Comparison of ENCODE assay signal across 8 cellular contexts in genomic region chr11:64868904-64869570, GRCh38. TPM values are rescaled to one million over a fixed set of nuclear protein-coding genes. Genes with fewer than 3 reads are reported as not detected.
DNase-seq lines count a peak whose midpoint lies in the region; ATAC-seq and TF ChIP-seq lines count a peak whose summit lies in the region.

No MANE protein-coding gene starts in this region.

- BruUV-seq in Panc1 (replicated peaks; lab: Mats Ljungman, UMichigan), result no TSS peak

- peaks cover 30% of the 10 kb centered on the region for H3K79me2 ChIP-seq in DND-41 (ENCODE audit: insufficient read depth, low read length)

- H3K27ac Mint-ChIP-seq in natural killer cell treated with Interleukin-12 subunit alpha and Interleukin-12 subunit beta and Interleukin-15 and Interleukin-18, amount 100 ng/mL, for 72 hours, result peak overlapping the region; percentile 91 to 94

- H4K20me1 ChIP-seq in DND-41 (ENCODE audit: insufficient read depth, low read length), result peaks cover 17% of the 10 kb centered on the region

- H3K27me3 Mint-ChIP-seq in natural killer cell treated with Interleukin-12 subunit alpha and Interleukin-12 subunit beta and Interleukin-15 and Interleukin-18, amount 100 ng/mL, for 72 hours, result no peaks in the 10 kb centered on the region

- CTCF ChIA-PET in Panc1 (lab: Charles Lee), result interaction anchor here (0.5 to 1.1 kb wide), 8 partner anchors 8 to 406 kb away, joined by 3 to 12 read pairs (median 4); no protein-coding TSS in a partner anchor

- peaks cover 5% of the 10 kb centered on the region for H3K9me3 Mint-ChIP-seq in natural killer cell treated with Interleukin-12 subunit alpha and Interleukin-12 subunit beta and Interleukin-15 and Interleukin-18, amount 100 ng/mL, for 72 hours

- intact Hi-C loops in Panc1 (cut with micrococcal nuclease; ENCODE audit: unreplicated experiment), result no loop called here
- intact Hi-C loops in sciatic nerve (cut with DNase I), result no loop called here

- H3K27me3 ChIP-seq in DND-41 (ENCODE audit: insufficient read depth, low read length, poor library complexity) (no peaks in the 10 kb centered on the region), Panc1 (ENCODE audit: control insufficient read depth, insufficient read depth, low read length) (no peaks in the 10 kb centered on the region)

- peak overlapping the region; percentile 88 for H3K4me3 Mint-ChIP-seq in natural killer cell treated with Interleukin-12 subunit alpha and Interleukin-12 subunit beta and Interleukin-15 and Interleukin-18, amount 100 ng/mL, for 72 hours

- peaks cover 67 to 73% of the 10 kb centered on the region in 2 donors for H3K4me1 Mint-ChIP-seq in natural killer cell treated with Interleukin-12 subunit alpha and Interleukin-12 subunit beta and Interleukin-15 and Interleukin-18, amount 100 ng/mL, for 72 hours (ENCODE audit: low read depth in 2 of 2)

- no peak overlapping the region for H3K4me3 ChIP-seq in DND-41 (ENCODE audit: low read depth in 1 of 2, low read length in 2 of 2)
- peak overlapping the region in 1 of 2 experiments; percentile 12; a peak in 2 of 4 replicates for H3K4me3 ChIP-seq in Panc1 (ENCODE audit: low read depth in 2 of 2, low read length in 2 of 2)

- H3K36me3 ChIP-seq in DND-41 (ENCODE audit: insufficient read depth, low read length) (peaks cover 38% of the 10 kb centered on the region), Panc1 (ENCODE audit: control insufficient read depth, insufficient read depth, low read length) (peaks cover 9% of the 10 kb centered on the region)

- TF ChIP-seq CTCF in DND-41 (IDR thresholded peaks at IDR 0.05; ENCODE audit: borderline replicate concordance, extremely low read depth, low read length, poor library complexity, severe bottlenecking), result no peak
- no peak for TF ChIP-seq CTCF in Panc1 (IDR thresholded peaks at IDR 0.05)

- H3K36me3 Mint-ChIP-seq in natural killer cell treated with Interleukin-12 subunit alpha and Interleukin-12 subunit beta and Interleukin-15 and Interleukin-18, amount 100 ng/mL, for 72 hours, result peaks cover 15% of the 10 kb centered on the region

- peak; percentile 41; the same call in 1 of the 3 replicates for ATAC-seq in DND-41 (ENCODE audit: insufficient read depth, low read depth)
- ATAC-seq in Panc1, result peak; percentile 70
- ATAC-seq in natural killer cell treated with Interleukin-12 subunit alpha and Interleukin-12 subunit beta and Interleukin-15 and Interleukin-18, amount 100 ng/mL, for 72 hours, result peak in 1 of 2 donors; percentile 12
- ATAC-seq in sciatic nerve, result no peak
- no peak for ATAC-seq in HG02938 (IDR thresholded peaks at IDR 0.05; ENCODE audit: unreplicated experiment)

- POLR2A ChIA-PET in Panc1 (lab: Charles Lee), result interaction anchor here (0.6 kb wide), 2 partner anchors 28 to 31 kb away, joined by 4 to 19 read pairs; no protein-coding TSS in a partner anchor

- H3K9ac ChIP-seq in DND-41 (ENCODE audit: low read depth, low read length), result no peak overlapping the region

- H3K4me1 ChIP-seq in DND-41 (ENCODE audit: insufficient read depth, low read length) (no peaks in the 10 kb centered on the region), Panc1 (ENCODE audit: control insufficient read depth, insufficient read depth, low read length) (peaks cover 84% of the 10 kb centered on the region)

- H3K9me3 ChIP-seq in DND-41 (ENCODE audit: insufficient read depth, low read length, severe bottlenecking) (no peaks in the 10 kb centered on the region), Panc1 (ENCODE audit: control insufficient read depth, insufficient read depth, low read depth, low read length) (no peaks in the 10 kb centered on the region)

- in situ Hi-C loops in Panc1 (cut with HindIII; ENCODE audit: low pct_unique_long_range_greater_than_20kb, low sequenced_read_pairs), result no loop called here

- no peak for DNase-seq in DND-41
- no peak for DNase-seq in Panc1 (ENCODE audit: low read depth, low spot score)
- no peak for DNase-seq in natural killer cell treated with Interleukin-12 subunit alpha and Interleukin-12 subunit beta and Interleukin-15 and Interleukin-18, amount 100 ng/mL, for 72 hours (ENCODE audit: low spot score)
- DNase-seq in CD1c-positive myeloid dendritic cell (ENCODE audit: extremely low spot score), result no peak
- DNase-seq in sciatic nerve (ENCODE audit: low spot score), result no peak
- no peak for DNase-seq in NCI-H146 treated with DMSO at 0.1 percent for 48 hours (lab: John Stamatoyannopoulos, UW; ENCODE audit: unreplicated experiment)

- no peak overlapping the region for H2AFZ ChIP-seq in DND-41 (ENCODE audit: low read depth, low read length)

- H3K4me2 ChIP-seq in DND-41 (ENCODE audit: insufficient read depth, low read length), result no peak overlapping the region

- H3K27ac ChIP-seq in DND-41 (ENCODE audit: low read length) (no peak overlapping the region), Panc1 (ENCODE audit: low read length) (peak overlapping the region; percentile 83), cingulate gyrus (ENCODE audit: low read depth, low read length) (peak overlapping the region; percentile 82)

RNA-seq across cellular contexts. Expression of gene EHD1, which starts 9.4 kb away (rescaled TPM):
- 186 TPM for total RNA-seq in Panc1 (2021; ENCODE audit: unreplicated experiment)
- 280 TPM for polyA plus RNA-seq in Panc1 (2012; ENCODE audit: insufficient read length)
- 100 to 1,000 TPM; 202 to 235 TPM for total RNA-seq in natural killer cell treated with Interleukin-12 subunit alpha and Interleukin-12 subunit beta and Interleukin-15 and Interleukin-18, amount 100 ng/mL, for 72 hours
- total RNA-seq in sciatic nerve, result 64.5 TPM

RNA-seq across cellular contexts. Expression of gene CDC42BPG, which starts 24.6 kb away (rescaled TPM):
- total RNA-seq in Panc1 (2021; ENCODE audit: unreplicated experiment), result 4.1 TPM
- polyA plus RNA-seq in Panc1 (2012; ENCODE audit: insufficient read length), result 3.1 TPM
- 1 to 10 TPM in 1 of 2 donors, under 1 TPM in 1; 0.59 to 1.9 TPM for total RNA-seq in natural killer cell treated with Interleukin-12 subunit alpha and Interleukin-12 subunit beta and Interleukin-15 and Interleukin-18, amount 100 ng/mL, for 72 hours
- 0.58 TPM for total RNA-seq in sciatic nerve

RNA-seq across cellular contexts. Expression of gene ATG2A, which starts 48.0 kb away (rescaled TPM):
- total RNA-seq in Panc1 (2021; ENCODE audit: unreplicated experiment) (28.8 TPM), sciatic nerve (28.0 TPM)
- polyA plus RNA-seq in Panc1 (2012; ENCODE audit: insufficient read length), result 32.7 TPM
- 10 to 100 TPM; 24.1 to 31.9 TPM for total RNA-seq in natural killer cell treated with Interleukin-12 subunit alpha and Interleukin-12 subunit beta and Interleukin-15 and Interleukin-18, amount 100 ng/mL, for 72 hours

RNA-seq across cellular contexts. Expression of gene PPP2R5B, which starts 55.5 kb away (rescaled TPM):
- total RNA-seq in Panc1 (2021; ENCODE audit: unreplicated experiment) (14.0 TPM), sciatic nerve (21.1 TPM)
- 21.5 TPM for polyA plus RNA-seq in Panc1 (2012; ENCODE audit: insufficient read length)
- 10 to 100 TPM; 32.6 to 35.6 TPM for total RNA-seq in natural killer cell treated with Interleukin-12 subunit alpha and Interleukin-12 subunit beta and Interleukin-15 and Interleukin-18, amount 100 ng/mL, for 72 hours

RNA-seq across cellular contexts. Expression of gene MEN1, which starts 58.7 kb away (rescaled TPM):
- total RNA-seq in Panc1 (2021; ENCODE audit: unreplicated experiment) (54.5 TPM), sciatic nerve (17.7 TPM)
- polyA plus RNA-seq in Panc1 (2012; ENCODE audit: insufficient read length), result 84.8 TPM
- 10 to 100 TPM; 32.6 to 53.5 TPM for total RNA-seq in natural killer cell treated with Interleukin-12 subunit alpha and Interleukin-12 subunit beta and Interleukin-15 and Interleukin-18, amount 100 ng/mL, for 72 hours

Comparison
In these comparisons a context has a peak if more than half of its experiments do, and no peak if none do; other contexts are left out.
1. ATAC-seq: peak in DND-41 (single experiment) and Panc1 (single experiment); none in sciatic nerve (single experiment) and HG02938 (single experiment).